Comparison of ENCODE assay signal across 10 cellular contexts in genomic region chr5:150510460-150511263, GRCh38. TPM values are rescaled to one million over a fixed set of nuclear protein-coding genes. Genes with fewer than 3 reads are reported as not detected.
A peak's percentile ranks its signal among the peaks of the same experiment; 100 is the strongest.
DNase-seq lines count a peak whose midpoint lies in the region; ATAC-seq and TF ChIP-seq lines count a peak whose summit lies in the region.
"Had no signal": no experiment of that assay in that cellular context is flagged by ENCODE, and none has a peak within 500 bp of the region (broad histone marks: within the 10 kb centered on the region; RNA-seq: fewer than 3 reads in every experiment).

No MANE protein-coding gene starts in this region.

- no peaks in the 10 kb centered on the region for H3K36me3 Mint-ChIP-seq in endodermal cell (ENCODE audit: low read depth)
- H3K36me3 Mint-ChIP-seq: natural killer cell treated with Interleukin-12 subunit alpha and Interleukin-12 subunit beta and Interleukin-15 and Interleukin-18, amount 100 ng/mL, for 72 hours had no signal

- TF ChIP-seq CTCF in RWPE2 (IDR thresholded peaks at IDR 0.05; ENCODE audit: poor library complexity, severe bottlenecking) = no peak
- no peak for TF ChIP-seq CTCF in endodermal cell (conservative IDR thresholded peaks at IDR 0.05)
- TF ChIP-seq CTCF in mucosa of descending colon (IDR thresholded peaks at IDR 0.05) = no peak
- TF ChIP-seq CTCF in tibial artery (IDR thresholded peaks at IDR 0.05) = no peak

- H3K9me3 ChIP-seq in RWPE2 (ENCODE audit: severe bottlenecking) (no peaks in the 10 kb centered on the region), endodermal cell (ENCODE audit: control insufficient read depth, low read length) (no peaks in the 10 kb centered on the region), mucosa of descending colon (no peaks in the 10 kb centered on the region), tibial artery (no peaks in the 10 kb centered on the region)

- no peaks in the 10 kb centered on the region for H3K27me3 Mint-ChIP-seq in endodermal cell (ENCODE audit: insufficient read depth)
- H3K27me3 Mint-ChIP-seq: natural killer cell treated with Interleukin-12 subunit alpha and Interleukin-12 subunit beta and Interleukin-15 and Interleukin-18, amount 100 ng/mL, for 72 hours had no signal

- H3K4me1 ChIP-seq in RWPE2 (ENCODE audit: insufficient read depth, poor library complexity, severe bottlenecking) (peaks cover 69% of the 10 kb centered on the region), endodermal cell (ENCODE audit: control insufficient read depth, insufficient read depth, low read length) (peaks cover 29% of the 10 kb centered on the region), mucosa of descending colon (ENCODE audit: low read depth) (peaks cover 69% of the 10 kb centered on the region), tibial artery (peaks cover 13 to 100% (median 86%) of the 10 kb centered on the region in 4 donors)

- H3K27ac ChIP-seq in RWPE2 (ENCODE audit: poor library complexity, severe bottlenecking) (peak overlapping the region; percentile 42), endodermal cell (ENCODE audit: low read depth, low read length) (no peak overlapping the region), tibial artery (peak overlapping the region; percentile 83 to 96)

- peak overlapping the region; percentile 44 for H3K27ac Mint-ChIP-seq in endodermal cell

- peaks cover 3% of the 10 kb centered on the region for H3K36me3 ChIP-seq in RWPE2 (ENCODE audit: low read depth)
- no peaks in the 10 kb centered on the region for H3K36me3 ChIP-seq in endodermal cell (ENCODE audit: control insufficient read depth, insufficient read depth, low read length)
- H3K36me3 ChIP-seq in mucosa of descending colon (ENCODE audit: low read depth) = no peaks in the 10 kb centered on the region
- no peaks in the 10 kb centered on the region for H3K36me3 ChIP-seq in tibial artery

- H3K4me3 ChIP-seq in RWPE2 (ENCODE audit: severe bottlenecking) (no peak overlapping the region), endodermal cell (ENCODE audit: low read length) (no peak overlapping the region), mucosa of descending colon (no peak overlapping the region), tibial artery (no peak overlapping the region)

- WGBS in endodermal cell (ENCODE audit: insufficient coverage in 1 of 2, insufficient read length in 1 of 2), 2 experiments = 80 to 82% methylated on average over 8 to 12 of the region's 12 CpGs

- DNase-seq in RWPE2 (ENCODE audit: low spot score) (no peak), endodermal cell (no peak), mucosa of descending colon (peak in 2 of 3 donors; percentile 78 to 85), tibial artery (no peak), DMS 273 treated with DMSO at 0.1 percent for 48 hours (lab: John Stamatoyannopoulos, UW) (no peak)
- DNase-seq: activated T-cell treated with anti-CD3 and anti-CD28 coated beads, Interleukin-2, amount 50 U/mL, for 1 hour; NCI-H1694 had no signal

- no peak overlapping the region for H3K4me3 Mint-ChIP-seq in endodermal cell
- H3K4me3 Mint-ChIP-seq: natural killer cell treated with Interleukin-12 subunit alpha and Interleukin-12 subunit beta and Interleukin-15 and Interleukin-18, amount 100 ng/mL, for 72 hours had no signal

- intact Hi-C loops in mucosa of descending colon (cut with DNase I, micrococcal nuclease) (no loop called here), tibial artery (cut with DNase I; ENCODE audit: low total_unique reads) (no loop called here)

- H3K27me3 ChIP-seq in RWPE2 (ENCODE audit: insufficient read depth, poor library complexity, severe bottlenecking) (no peaks in the 10 kb centered on the region), endodermal cell (ENCODE audit: control insufficient read depth, insufficient read depth, low read length, poor library complexity, severe bottlenecking) (no peaks in the 10 kb centered on the region), tibial artery (no peaks in the 10 kb centered on the region)

- H3K4me1 Mint-ChIP-seq in endodermal cell = peaks cover 58% of the 10 kb centered on the region

- ATAC-seq in RWPE2 (ENCODE audit: low read depth) (no peak), mucosa of descending colon (peak; percentile 44), HG03175 (IDR thresholded peaks at IDR 0.05; ENCODE audit: unreplicated experiment) (no peak), HG02759 (IDR thresholded peaks at IDR 0.05; ENCODE audit: unreplicated experiment) (no peak)
- ATAC-seq: natural killer cell treated with Interleukin-12 subunit alpha and Interleukin-12 subunit beta and Interleukin-15 and Interleukin-18, amount 100 ng/mL, for 72 hours had no signal

- H3K9ac ChIP-seq in endodermal cell (ENCODE audit: extremely low read depth, low read length, poor library complexity, severe bottlenecking) = no peak overlapping the region

- H3K9me3 Mint-ChIP-seq in endodermal cell = no peaks in the 10 kb centered on the region
- H3K9me3 Mint-ChIP-seq: natural killer cell treated with Interleukin-12 subunit alpha and Interleukin-12 subunit beta and Interleukin-15 and Interleukin-18, amount 100 ng/mL, for 72 hours had no signal

RNA-seq across cellular contexts. Expression of gene NDST1, which starts 2.7 kb away (rescaled TPM):
- total RNA-seq in endodermal cell = 10 to 100 TPM; 53.3 to 71.7 TPM
- 40.7 TPM for polyA plus RNA-seq in endodermal cell (2013, experiment 1 of 2)
- 37.5 TPM for polyA plus RNA-seq in endodermal cell (2013, experiment 2 of 2)
- 10 to 100 TPM; 58.1 to 66.5 (median 60.6) TPM for total RNA-seq in mucosa of descending colon

Comparison
In these comparisons a context has a peak if more than half of its experiments do, and no peak if none do; other contexts are left out.
1. DNase-seq: peak in mucosa of descending colon (2 of 3); none in RWPE2 (single experiment), endodermal cell (single experiment), tibial artery (0 of 2) and DMS 273 treated with DMSO at 0.1 percent for 48 hours (single experiment).